In genomic region chr1:1573843-1574720, GRCh38 we compare ENCODE assay signal across 1 cellular context.
A peak's percentile ranks its signal among the peaks of the same experiment; 100 is the strongest.
TF ChIP-seq lines count a peak whose summit lies in the region.

No MANE protein-coding gene starts in this region.

TF ChIP-seq in HCT116, 20 proteins besides CTCF, POLR2A, EP300 and RAD21 (continued from another document):
- TF ChIP-seq REST (IDR thresholded peaks at IDR 0.05; ENCODE audit: low read depth) = no peak
- TF ChIP-seq CBX3 (IDR thresholded peaks at IDR 0.05; ENCODE audit: low read depth) = no peak
- no peak for TF ChIP-seq ATF3 (IDR thresholded peaks at IDR 0.05)
- TF ChIP-seq ZNF274 (IDR thresholded peaks at IDR 0.05; ENCODE audit: low read depth, low read length) = no peak
- no peak for TF ChIP-seq POLR2AphosphoS5 (IDR thresholded peaks at IDR 0.05; ENCODE audit: low read depth, low read length)
- peak; percentile 14 for TF ChIP-seq MAX (IDR thresholded peaks at IDR 0.05)
- TF ChIP-seq YY1 (IDR thresholded peaks at IDR 0.05; ENCODE audit: extremely low read depth, insufficient replicate concordance, low read depth, low read length) = peak; percentile 95
